ENCODE assay signal across 8 cellular contexts in genomic region chr10:62554632-62555199, GRCh38.
A peak's percentile ranks its signal among the peaks of the same experiment; 100 is the strongest.
DNase-seq lines count a peak whose midpoint lies in the region; ATAC-seq lines count a peak whose summit lies in the region.

No MANE protein-coding gene starts in this region.

- peak; percentile 62 for ATAC-seq in GM21367 (IDR thresholded peaks at IDR 0.05; ENCODE audit: unreplicated experiment)
- peak; percentile 74 to 78 for ATAC-seq in stimulated activated naive B cell treated with anti-CD40 and anti-IgM and Interleukin-4, amounts not matched to agents 10 μg/mL and 1 μg/mL and 100 μg/mL, for 72 hours (replicated peaks)

- H3K27me3 Mint-ChIP-seq in activated CD4-positive, alpha-beta T cell treated with anti-CD3 and anti-CD28 coated beads, Interleukin-2, amount 10 ng/mL, durations not matched to agents 7 days and 5 days: peaks cover 9% of the 10 kb centered on the region
- H3K27me3 Mint-ChIP-seq in stimulated activated naive B cell treated with anti-CD40 and anti-IgM and Interleukin-4, amounts not matched to agents 10 μg/mL and 1 μg/mL and 100 μg/mL, for 72 hours: peaks cover 0 to 8% of the 10 kb centered on the region in 2 donors

- POLR2A ChIA-PET in activated CD4-positive, alpha-beta T cell treated with anti-CD3 and anti-CD28 coated beads, Interleukin-2, amount 10 ng/mL, durations not matched to agents 7 days and 5 days (lab: Charles Lee): no interaction called here

- H3K9me3 Mint-ChIP-seq in activated CD4-positive, alpha-beta T cell treated with anti-CD3 and anti-CD28 coated beads, Interleukin-2, amount 10 ng/mL, durations not matched to agents 7 days and 5 days: no peaks in the 10 kb centered on the region
- no peaks in the 10 kb centered on the region for H3K9me3 Mint-ChIP-seq in stimulated activated naive B cell treated with anti-CD40 and anti-IgM and Interleukin-4, amounts not matched to agents 10 μg/mL and 1 μg/mL and 100 μg/mL, for 72 hours

- H3K4me3 Mint-ChIP-seq in activated CD4-positive, alpha-beta T cell treated with anti-CD3 and anti-CD28 coated beads, Interleukin-2, amount 10 ng/mL, durations not matched to agents 7 days and 5 days: no peak overlapping the region
- H3K4me3 Mint-ChIP-seq in stimulated activated naive B cell treated with anti-CD40 and anti-IgM and Interleukin-4, amounts not matched to agents 10 μg/mL and 1 μg/mL and 100 μg/mL, for 72 hours: no peak overlapping the region

- no peaks in the 10 kb centered on the region for H3K36me3 Mint-ChIP-seq in activated CD4-positive, alpha-beta T cell treated with anti-CD3 and anti-CD28 coated beads, Interleukin-2, amount 10 ng/mL, durations not matched to agents 7 days and 5 days (ENCODE audit: low read depth)
- H3K36me3 Mint-ChIP-seq in stimulated activated naive B cell treated with anti-CD40 and anti-IgM and Interleukin-4, amounts not matched to agents 10 μg/mL and 1 μg/mL and 100 μg/mL, for 72 hours: no peaks in the 10 kb centered on the region

- no peak overlapping the region for H3K27ac Mint-ChIP-seq in activated CD4-positive, alpha-beta T cell treated with anti-CD3 and anti-CD28 coated beads, Interleukin-2, amount 10 ng/mL, durations not matched to agents 7 days and 5 days
- H3K27ac Mint-ChIP-seq in stimulated activated naive B cell treated with anti-CD40 and anti-IgM and Interleukin-4, amounts not matched to agents 10 μg/mL and 1 μg/mL and 100 μg/mL, for 72 hours: no peak overlapping the region

- H3K4me1 Mint-ChIP-seq in activated CD4-positive, alpha-beta T cell treated with anti-CD3 and anti-CD28 coated beads, Interleukin-2, amount 10 ng/mL, durations not matched to agents 7 days and 5 days: no peaks in the 10 kb centered on the region
- peaks cover 4 to 5% of the 10 kb centered on the region in 2 donors for H3K4me1 Mint-ChIP-seq in stimulated activated naive B cell treated with anti-CD40 and anti-IgM and Interleukin-4, amounts not matched to agents 10 μg/mL and 1 μg/mL and 100 μg/mL, for 72 hours

- CTCF ChIA-PET in activated CD4-positive, alpha-beta T cell treated with anti-CD3 and anti-CD28 coated beads, Interleukin-2, amount 10 ng/mL, durations not matched to agents 7 days and 5 days (lab: Charles Lee): no interaction called here

- DNase-seq in NCI-H526 (lab: John Stamatoyannopoulos, UW) (peak; percentile 30 to 52), NCI-H526 treated with DMSO at 0.1 percent for 48 hours (lab: John Stamatoyannopoulos, UW) (no peak), M059J (ENCODE audit: low read depth) (peak; percentile 66), hepatic stellate cell (ENCODE audit: low spot score) (peak; percentile 17)
- peak; percentile 12 for DNase-seq in activated CD4-positive, alpha-beta T cell treated with anti-CD3 and anti-CD28 coated beads, Interleukin-2, amount 10 ng/mL, durations not matched to agents 7 days and 5 days
- DNase-seq in stimulated activated naive B cell treated with anti-CD40 and anti-IgM and Interleukin-4, amounts not matched to agents 10 μg/mL and 1 μg/mL and 100 μg/mL, for 72 hours: no peak
- DNase-seq in activated naive CD4-positive, alpha-beta T cell (lab: John Stamatoyannopoulos, UW): no peak

Comparison
In these comparisons a context has a peak if more than half of its experiments do, and no peak if none do; other contexts are left out.
1. DNase-seq: peak in NCI-H526 (2 of 2), M059J (single experiment), activated CD4-positive, alpha-beta T cell treated with anti-CD3 and anti-CD28 coated beads, Interleukin-2, amount 10 ng/mL, durations not matched to agents 7 days and 5 days (single experiment) and hepatic stellate cell (single experiment); none in NCI-H526 treated with DMSO at 0.1 percent for 48 hours (single experiment), stimulated activated naive B cell treated with anti-CD40 and anti-IgM and Interleukin-4, amounts not matched to agents 10 μg/mL and 1 μg/mL and 100 μg/mL, for 72 hours (single experiment) and activated naive CD4-positive, alpha-beta T cell (0 of 4).